Comparison of ENCODE assay signal across 22 cellular contexts in the genomic region with DNA sequence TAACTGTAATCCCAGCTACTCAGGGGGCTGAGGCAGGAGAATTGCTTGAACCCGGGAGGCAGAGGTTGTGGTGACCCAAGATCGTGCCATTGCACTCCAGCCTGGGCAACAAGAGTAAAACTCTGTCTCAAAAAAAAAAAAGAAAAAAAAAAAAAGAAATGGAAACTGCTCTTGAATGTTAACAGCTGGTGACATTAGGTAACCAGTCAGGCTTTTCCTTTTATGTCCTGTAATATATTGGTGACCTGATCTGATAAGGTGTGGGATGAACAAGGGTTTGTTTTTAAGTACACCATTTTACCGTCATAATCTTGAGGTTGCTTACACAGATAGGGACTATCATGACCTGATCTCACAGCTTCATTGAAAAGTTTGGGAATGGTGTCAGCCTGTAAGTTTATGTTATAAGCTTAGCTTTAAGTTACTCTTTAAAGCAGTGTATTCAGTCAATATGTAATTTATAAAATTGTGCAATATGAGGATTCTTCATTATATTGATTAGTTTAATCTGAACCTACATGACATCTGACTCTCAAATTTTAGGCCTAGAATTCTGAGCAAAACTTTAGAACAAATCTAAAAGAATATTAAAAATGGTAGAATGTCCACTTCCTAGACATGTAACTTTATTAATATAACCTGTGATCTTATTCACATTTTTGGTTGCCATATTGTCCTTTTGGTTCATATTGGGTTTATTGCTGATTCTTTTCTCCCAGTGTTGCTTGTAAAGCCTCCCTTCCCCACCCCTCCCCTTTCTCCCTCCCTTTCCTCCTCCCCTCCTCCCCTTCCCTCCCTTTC. TPM values are rescaled to one million over a fixed set of nuclear protein-coding genes. Genes with fewer than 3 reads are reported as not detected.
DNase-seq lines count a peak whose midpoint lies in the region; ATAC-seq, FAIRE-seq and TF ChIP-seq lines count a peak whose summit lies in the region.
"Had no signal": no experiment of that assay in that cellular context is flagged by ENCODE, and none has a peak within 500 bp of the region (broad histone marks: within the 10 kb centered on the region; RNA-seq: fewer than 3 reads in every experiment).

No MANE protein-coding gene starts in this region.

- H3K36me3 Mint-ChIP-seq in endothelial cell (ENCODE audit: low read depth, unreplicated experiment), result peaks cover 28% of the 10 kb centered on the region
- H3K36me3 Mint-ChIP-seq in stimulated activated naive B cell treated with anti-CD40 and anti-IgM and Interleukin-4, amounts not matched to agents 10 μg/mL and 1 μg/mL and 100 μg/mL, for 72 hours, result no peaks in the 10 kb centered on the region
- H3K36me3 Mint-ChIP-seq in endodermal cell (ENCODE audit: low read depth), result peaks cover 11% of the 10 kb centered on the region
- H3K36me3 Mint-ChIP-seq: CD4-positive, alpha-beta memory T cell had no signal

- TF ChIP-seq EP300 in HepG2 (IDR thresholded peaks at IDR 0.05; ENCODE audit: low read depth in 2 of 2, low read length in 2 of 2), result no peak
- no peak for TF ChIP-seq EP300 in HepG2 (CRISPR knock-in tag; IDR thresholded peaks at IDR 0.05; ENCODE audit: borderline replicate concordance)

- no peak overlapping the region for H3K4me3 ChIP-seq in HepG2 (replicated peaks in 1 of 3; ENCODE audit: insufficient read depth in 1 of 3, low read depth in 2 of 3, low read length in 3 of 3)
- no peak overlapping the region for H3K4me3 ChIP-seq in right lobe of liver
- no peak overlapping the region for H3K4me3 ChIP-seq in endodermal cell (ENCODE audit: low read length)
- H3K4me3 ChIP-seq: A549, HAP-1 had no signal

- in situ Hi-C loops in HepG2 (cut with HindIII; ENCODE audit: extremely low pct_ligation_motif_present, low pct_unique_long_range_greater_than_20kb), result no loop called here

- H3K27ac ChIP-seq in HepG2 (ENCODE audit: extremely low read length, insufficient read depth, low read length), result no peak overlapping the region
- H3K27ac ChIP-seq in right lobe of liver, result no peak overlapping the region
- H3K27ac ChIP-seq in endodermal cell (ENCODE audit: low read depth, low read length), result no peak overlapping the region

- no peaks in the 10 kb centered on the region for H3K9me3 ChIP-seq in HepG2 (ENCODE audit: low read length)
- H3K9me3 ChIP-seq in right lobe of liver, result no peaks in the 10 kb centered on the region
- no peaks in the 10 kb centered on the region for H3K9me3 ChIP-seq in endodermal cell (ENCODE audit: control insufficient read depth, low read length)
- H3K9me3 ChIP-seq: A549, HAP-1 had no signal

- ATAC-seq in HepG2, result no peak
- no peak for ATAC-seq in right lobe of liver
- ATAC-seq in stimulated activated naive B cell treated with anti-CD40 and anti-IgM and Interleukin-4, amounts not matched to agents 10 μg/mL and 1 μg/mL and 100 μg/mL, for 72 hours (replicated peaks), result no peak
- ATAC-seq: A549 had no signal

- DNase-seq in HepG2 (ENCODE audit: low spot score) (no peak), right lobe of liver (no peak), OCI-M1 (lab: John Stamatoyannopoulos, UW) (peak; percentile 35), endothelial cell (ENCODE audit: low spot score) (no peak), endodermal cell (no peak), AML-193 (lab: John Stamatoyannopoulos, UW) (no peak)
- DNase-seq in stimulated activated naive B cell treated with anti-CD40 and anti-IgM and Interleukin-4, amounts not matched to agents 10 μg/mL and 1 μg/mL and 100 μg/mL, for 72 hours, result no peak
- DNase-seq: 8988T; ACHN; C1 segment of cervical spinal cord; Calu3; CD4-positive, alpha-beta memory T cell; COR-L47; DMS53; DMS79 treated with DMSO at 0.1 percent for 48 hours; GF-D8; GOT3 had no signal

- FAIRE-seq in HepG2 (lab: Jason Lieb, UNC), result no peak
- FAIRE-seq: A549, GM12891, GM18507, H54 had no signal

- TF ChIP-seq RAD21 in HepG2 (CRISPR knock-in tag; IDR thresholded peaks at IDR 0.05), result no peak

- intact Hi-C loops in HepG2 (cut with micrococcal nuclease; ENCODE audit: unreplicated experiment), result no loop called here
- intact Hi-C loops in right lobe of liver (cut with DNase I), result no loop called here

- TF ChIP-seq CTCF in HepG2 (CRISPR knock-in tag; IDR thresholded peaks at IDR 0.05), result no peak
- no peak for TF ChIP-seq CTCF in right lobe of liver (IDR thresholded peaks at IDR 0.05)
- no peak for TF ChIP-seq CTCF in endothelial cell (IDR thresholded peaks at IDR 0.05; ENCODE audit: unreplicated experiment)
- no peak for TF ChIP-seq CTCF in endodermal cell (conservative IDR thresholded peaks at IDR 0.05)

- H2AFZ ChIP-seq in HepG2 (ENCODE audit: low read length), result no peak overlapping the region

- CTCF ChIA-PET in HepG2 (lab: Yijun Ruan, JAX; ENCODE audit: low intra/inter-chr PET ratio, low total read pairs), result no interaction called here

- no peaks in the 10 kb centered on the region for H3K36me3 ChIP-seq in HepG2 (replicated peaks in 1 of 2; ENCODE audit: control insufficient read depth in 1 of 2, insufficient read depth in 2 of 2, low read length in 2 of 2)
- no peaks in the 10 kb centered on the region for H3K36me3 ChIP-seq in right lobe of liver
- peaks cover 13% of the 10 kb centered on the region for H3K36me3 ChIP-seq in endodermal cell (ENCODE audit: control insufficient read depth, insufficient read depth, low read length)

- H3K9me3 Mint-ChIP-seq in endothelial cell (ENCODE audit: unreplicated experiment) (no peaks in the 10 kb centered on the region), endodermal cell (no peaks in the 10 kb centered on the region)
- H3K9me3 Mint-ChIP-seq in stimulated activated naive B cell treated with anti-CD40 and anti-IgM and Interleukin-4, amounts not matched to agents 10 μg/mL and 1 μg/mL and 100 μg/mL, for 72 hours, result peaks cover 0 to 1% of the 10 kb centered on the region in 2 donors
- H3K9me3 Mint-ChIP-seq: CD4-positive, alpha-beta memory T cell had no signal

- 96% methylated on average over 3 of the region's 3 CpGs for WGBS in HepG2 (ENCODE audit: low lambda C conversion rate)
- WGBS in right lobe of liver (ENCODE audit: insufficient coverage, low coverage, low lambda C conversion rate, missing lambda C conversion rate), result 67% methylated on average over 1 of the region's 3 CpGs
- WGBS in endodermal cell (ENCODE audit: insufficient coverage in 1 of 2, insufficient read length in 1 of 2), 2 experiments, result 90 to 100% methylated on average over 2 to 3 of the region's 3 CpGs

- peaks cover 2% of the 10 kb centered on the region for H3K27me3 Mint-ChIP-seq in endothelial cell (ENCODE audit: unreplicated experiment)
- no peaks in the 10 kb centered on the region for H3K27me3 Mint-ChIP-seq in stimulated activated naive B cell treated with anti-CD40 and anti-IgM and Interleukin-4, amounts not matched to agents 10 μg/mL and 1 μg/mL and 100 μg/mL, for 72 hours
- no peaks in the 10 kb centered on the region for H3K27me3 Mint-ChIP-seq in endodermal cell (ENCODE audit: insufficient read depth)
- H3K27me3 Mint-ChIP-seq: CD4-positive, alpha-beta memory T cell had no signal

- no peaks in the 10 kb centered on the region for H3K79me2 ChIP-seq in HepG2 (ENCODE audit: insufficient read depth, low read length)

- H3K9ac ChIP-seq in HepG2 (ENCODE audit: insufficient read depth, low read depth, low read length) (no peak overlapping the region), endodermal cell (ENCODE audit: extremely low read depth, low read length, poor library complexity, severe bottlenecking) (no peak overlapping the region)

- BruUV-seq in HepG2 (replicated peaks; lab: Mats Ljungman, UMichigan), result no TSS peak

- POLR2A ChIA-PET in HepG2 (lab: Yijun Ruan, JAX), result no interaction called here

- H3K4me1 Mint-ChIP-seq in endothelial cell (ENCODE audit: unreplicated experiment) (peaks cover 26% of the 10 kb centered on the region), endodermal cell (peaks cover 31% of the 10 kb centered on the region)
- H3K4me1 Mint-ChIP-seq in stimulated activated naive B cell treated with anti-CD40 and anti-IgM and Interleukin-4, amounts not matched to agents 10 μg/mL and 1 μg/mL and 100 μg/mL, for 72 hours, result no peaks in the 10 kb centered on the region

- H3K4me2 ChIP-seq in HepG2 (ENCODE audit: low read depth, low read length), result no peak overlapping the region
- H3K4me2 ChIP-seq: A549 had no signal

- 0 out of 2 replicates have a peak, but pooled peaks cover 6% of the 10 kb centered on the region for H3K4me1 ChIP-seq in HepG2 (ENCODE audit: insufficient read depth, low read length)
- peaks cover 0 to 21% (median 0%) of the 10 kb centered on the region in 4 donors for H3K4me1 ChIP-seq in right lobe of liver
- peaks cover 7% of the 10 kb centered on the region for H3K4me1 ChIP-seq in endodermal cell (ENCODE audit: control insufficient read depth, insufficient read depth, low read length)

- H3K27ac Mint-ChIP-seq in endothelial cell (ENCODE audit: unreplicated experiment) (peak overlapping the region; percentile 61), endodermal cell (no peak overlapping the region)
- H3K27ac Mint-ChIP-seq in stimulated activated naive B cell treated with anti-CD40 and anti-IgM and Interleukin-4, amounts not matched to agents 10 μg/mL and 1 μg/mL and 100 μg/mL, for 72 hours, result no peak overlapping the region
- H3K27ac Mint-ChIP-seq: CD4-positive, alpha-beta memory T cell had no signal

- TF ChIP-seq POLR2A in HepG2 (IDR thresholded peaks at IDR 0.05; ENCODE audit: insufficient read depth in 1 of 2, low read depth in 2 of 2, low read length in 2 of 2) (no peak), right lobe of liver (IDR thresholded peaks at IDR 0.05) (no peak)

- H4K20me1 ChIP-seq in HepG2 (ENCODE audit: insufficient read depth, low read length), result no peaks in the 10 kb centered on the region

- no peaks in the 10 kb centered on the region for H3K27me3 ChIP-seq in HepG2 (ENCODE audit: control insufficient read depth in 1 of 2, insufficient read depth in 2 of 2, low read length in 2 of 2)
- H3K27me3 ChIP-seq in right lobe of liver, result no peaks in the 10 kb centered on the region
- H3K27me3 ChIP-seq in endodermal cell (ENCODE audit: control insufficient read depth, insufficient read depth, low read length, poor library complexity, severe bottlenecking), result no peaks in the 10 kb centered on the region

- no peak overlapping the region for H3K4me3 Mint-ChIP-seq in endothelial cell (ENCODE audit: unreplicated experiment)
- no peak overlapping the region for H3K4me3 Mint-ChIP-seq in stimulated activated naive B cell treated with anti-CD40 and anti-IgM and Interleukin-4, amounts not matched to agents 10 μg/mL and 1 μg/mL and 100 μg/mL, for 72 hours
- H3K4me3 Mint-ChIP-seq in endodermal cell, result no peak overlapping the region
- H3K4me3 Mint-ChIP-seq: CD4-positive, alpha-beta memory T cell had no signal

RNA-seq across cellular contexts. Expression of a gene that starts 41.4 kb away (rescaled TPM):
- total RNA-seq in HepG2 (2016; rRNA removed; fragmentation: Illumina TruSeq; extraction: Trizol), result 18.2 and 26.6 TPM in 2 replicates
- 2.0 and 2.7 TPM in 2 replicates for total RNA-seq in HepG2 (2016; cell fraction: cytosol; rRNA removed; fragmentation: Illumina TruSeq; extraction: Trizol; ENCODE audit: low read depth)
- 18.6 and 25.3 TPM in 2 replicates for total RNA-seq in HepG2 (2016; cell fraction: insoluble cytoplasmic fraction; rRNA removed; fragmentation: Illumina TruSeq; extraction: Trizol)
- total RNA-seq in HepG2 (2016; cell fraction: membrane; rRNA removed; fragmentation: Illumina TruSeq; extraction: Trizol), result 10.1 and 10.7 TPM in 2 replicates
- 12.7 and 16.1 TPM in 2 replicates for total RNA-seq in HepG2 (2016; cell fraction: nucleus; rRNA removed; fragmentation: Illumina TruSeq; extraction: Trizol)
- 12.3 and 12.6 TPM in 2 replicates for polyA plus RNA-seq in HepG2 (2011; rRNA removed)
- 8.2 and 17.6 TPM in 2 replicates for polyA plus RNA-seq in HepG2 (2011; cell fraction: cytosol; rRNA removed)
- polyA plus RNA-seq in HepG2 (2011; cell fraction: nucleus; rRNA removed), result 9.7 and 9.9 TPM in 2 replicates
- 9.8 and 13.8 TPM in 2 replicates for polyA plus RNA-seq in HepG2 (2012)
- 2.3 and 2.9 TPM in 2 replicates for polyA plus RNA-seq in HepG2 (2016; cell fraction: cytosol; fragmentation: Illumina TruSeq; extraction: Trizol; ENCODE audit: low read depth)
- polyA plus RNA-seq in HepG2 (2016; cell fraction: insoluble cytoplasmic fraction; fragmentation: Illumina TruSeq; extraction: Trizol; ENCODE audit: low read depth), result 21.5 and 21.9 TPM in 2 replicates
- polyA plus RNA-seq in HepG2 (2016; cell fraction: membrane; fragmentation: Illumina TruSeq; extraction: Trizol; ENCODE audit: low read depth), result 4.3 and 5.3 TPM in 2 replicates
- polyA plus RNA-seq in HepG2 (2016; cell fraction: nucleus; fragmentation: Illumina TruSeq; extraction: Trizol; ENCODE audit: insufficient read depth, low read depth), result 12.4 and 16.3 TPM in 2 replicates
- 23.8 and 42.0 TPM in 2 replicates for polyA minus RNA-seq in HepG2 (2011; rRNA and poly(A)+ RNA removed; ENCODE audit: low replicate concordance)
- 5.7 and 14.3 TPM in 2 replicates for polyA minus RNA-seq in HepG2 (2011; cell fraction: cytosol; rRNA and poly(A)+ RNA removed)
- polyA minus RNA-seq in HepG2 (2011; cell fraction: nucleus; rRNA and poly(A)+ RNA removed), result 13.2 and 14.3 TPM in 2 replicates
- 10 to 100 TPM; 11.9 to 30.8 (median 20.8) TPM for total RNA-seq in right lobe of liver
- total RNA-seq in endothelial cell (ENCODE audit: unreplicated experiment), result 127 TPM
- total RNA-seq in endodermal cell, result 10 to 100 TPM; 66.6 to 87.5 TPM
- 68.8 TPM for polyA plus RNA-seq in endodermal cell (2013, experiment 1 of 2)
- 63.3 TPM for polyA plus RNA-seq in endodermal cell (2013, experiment 2 of 2)
